In genomic region chr5:94613583-94613982, GRCh38 we compare ENCODE assay signal across 9 cellular contexts. TPM values are rescaled to one million over a fixed set of nuclear protein-coding genes. Genes with fewer than 3 reads are reported as not detected.
A peak's percentile ranks its signal among the peaks of the same experiment; 100 is the strongest.
DNase-seq lines count a peak whose midpoint lies in the region; ATAC-seq and TF ChIP-seq lines count a peak whose summit lies in the region.
"Had no signal": no experiment of that assay in that cellular context is flagged by ENCODE, and none has a peak within 500 bp of the region (broad histone marks: within the 10 kb centered on the region; RNA-seq: fewer than 3 reads in every experiment).

No MANE protein-coding gene starts in this region.

- H3K27me3 ChIP-seq in mesenchymal stem cell (ENCODE audit: control insufficient read depth in 1 of 2, insufficient read depth in 1 of 2, low read length in 2 of 2), result no peaks in the 10 kb centered on the region
- H3K27me3 ChIP-seq in CD8-positive, alpha-beta T cell (ENCODE audit: insufficient read depth, low read length), result no peaks in the 10 kb centered on the region

- no peak overlapping the region for H3K4me3 Mint-ChIP-seq in CD8-positive, alpha-beta T cell

- no peak overlapping the region for H3K4me2 ChIP-seq in mesenchymal stem cell (ENCODE audit: low read length, poor library complexity, severe bottlenecking)

- no peak overlapping the region for H3K14ac ChIP-seq in mesenchymal stem cell (ENCODE audit: low read length in 2 of 2)

- H2BK5ac ChIP-seq in mesenchymal stem cell (ENCODE audit: low read depth, low read length, poor library complexity, severe bottlenecking), result no peak overlapping the region

- no peak overlapping the region for H2BK15ac ChIP-seq in mesenchymal stem cell (ENCODE audit: low read depth, poor library complexity, severe bottlenecking)

- H3K4ac ChIP-seq in mesenchymal stem cell (ENCODE audit: low read depth in 1 of 2, low read length in 2 of 2), result no peak overlapping the region

- POLR2A ChIA-PET in CD8-positive, alpha-beta T cell (lab: Charles Lee), result no interaction called here

- TF ChIP-seq CTCF in astrocyte of the cerebellum (IDR thresholded peaks at IDR 0.05; ENCODE audit: low read depth, low read length, missing control alignments), result peak; percentile 26
- TF ChIP-seq CTCF in CD8-positive, alpha-beta T cell (IDR thresholded peaks at IDR 0.05), result no peak

- no peak for ATAC-seq in CD8-positive, alpha-beta T cell
- ATAC-seq in HG03280 (IDR thresholded peaks at IDR 0.05; ENCODE audit: unreplicated experiment), result no peak
- ATAC-seq in left ventricle myocardium superior, result no peak
- ATAC-seq: mucosa of descending colon had no signal

- H2AK5ac ChIP-seq in mesenchymal stem cell (ENCODE audit: low read length, severe bottlenecking), result no peak overlapping the region

- H3K4me3 ChIP-seq in astrocyte of the cerebellum (ENCODE audit: low read depth, low read length) (no peak overlapping the region), mesenchymal stem cell (ENCODE audit: insufficient read depth in 1 of 2, low read depth in 1 of 2, low read length in 2 of 2) (no peak overlapping the region)
- H3K4me3 ChIP-seq in CD8-positive, alpha-beta T cell (ENCODE audit: low read depth, low read length), result no peak overlapping the region
- H3K4me3 ChIP-seq: mucosa of descending colon had no signal

- H4K91ac ChIP-seq in mesenchymal stem cell (ENCODE audit: low read length), result no peak overlapping the region

- no peaks in the 10 kb centered on the region for H3K4me1 ChIP-seq in mesenchymal stem cell (ENCODE audit: control insufficient read depth, insufficient read depth, low read depth, low read length)
- peaks cover 9% of the 10 kb centered on the region for H3K4me1 ChIP-seq in CD8-positive, alpha-beta T cell (ENCODE audit: insufficient read depth, low read length)

- H2BK120ac ChIP-seq in mesenchymal stem cell (ENCODE audit: low read depth, low read length), result no peak overlapping the region

- H2BK12ac ChIP-seq in mesenchymal stem cell (ENCODE audit: low read length in 2 of 2), result no peak overlapping the region

- in situ Hi-C loops in astrocyte of the cerebellum (cut with HindIII; ENCODE audit: low sequenced_read_pairs), result no loop called here

- CTCF ChIA-PET in CD8-positive, alpha-beta T cell (lab: Charles Lee), result no interaction called here

- H3K79me1 ChIP-seq in mesenchymal stem cell (replicated peaks; ENCODE audit: low read length, poor library complexity, severe bottlenecking), result peaks cover 8% of the 10 kb centered on the region

- no peaks in the 10 kb centered on the region for H3K9me3 ChIP-seq in mesenchymal stem cell (ENCODE audit: control insufficient read depth, low read length)
- no peaks in the 10 kb centered on the region for H3K9me3 ChIP-seq in CD8-positive, alpha-beta T cell (ENCODE audit: low read length)
- H3K9me3 ChIP-seq: mucosa of descending colon had no signal

- H3K23ac ChIP-seq in mesenchymal stem cell (ENCODE audit: low read length in 2 of 2), result no peak overlapping the region

- no peak overlapping the region for H3K27ac ChIP-seq in mesenchymal stem cell (ENCODE audit: low read length, poor library complexity, severe bottlenecking)
- no peak overlapping the region for H3K27ac ChIP-seq in CD8-positive, alpha-beta T cell (ENCODE audit: low read depth, low read length)

- WGBS in mesenchymal stem cell, result no CpG with 5 or more reads among the region's 2 CpGs

- no peak overlapping the region for H3K9ac ChIP-seq in mesenchymal stem cell (ENCODE audit: low read length)

- no peaks in the 10 kb centered on the region for H3K9me3 Mint-ChIP-seq in CD8-positive, alpha-beta T cell

- H3K36me3 ChIP-seq in mesenchymal stem cell (ENCODE audit: control insufficient read depth in 1 of 2, insufficient read depth in 2 of 2, low read depth in 1 of 2, low read length in 2 of 2), result no peaks in the 10 kb centered on the region
- no peaks in the 10 kb centered on the region for H3K36me3 ChIP-seq in CD8-positive, alpha-beta T cell (ENCODE audit: insufficient read depth, low read length)

- DNase-seq in NCI-H82 (lab: John Stamatoyannopoulos, UW), result peak; percentile 37
- DNase-seq in NCI-H82 treated with DMSO at 0.1 percent for 48 hours (lab: John Stamatoyannopoulos, UW; ENCODE audit: unreplicated experiment), result no peak
- DNase-seq in LHCN-M2 (ENCODE audit: low read depth), result peak; percentile 20
- no peak for DNase-seq in astrocyte of the cerebellum (ENCODE audit: low read depth)
- DNase-seq in mesenchymal stem cell, result peak; percentile 29
- no peak for DNase-seq in CD8-positive, alpha-beta T cell
- no peak for DNase-seq in left ventricle myocardium superior

- H3K27ac Mint-ChIP-seq in CD8-positive, alpha-beta T cell, result no peak overlapping the region

- no peak overlapping the region for H3K18ac ChIP-seq in mesenchymal stem cell (ENCODE audit: low read depth in 1 of 2, low read length in 2 of 2)

- peaks cover 6% of the 10 kb centered on the region for H3K36me3 Mint-ChIP-seq in CD8-positive, alpha-beta T cell

- intact Hi-C loops in CD8-positive, alpha-beta T cell (cut with DNase I, micrococcal nuclease), result loop anchor here (2.0 to 10.0 kb wide), 3 partner anchors 241 to 1041 kb away; no protein-coding TSS in a partner anchor
- intact Hi-C loops in left ventricle myocardium superior (cut with micrococcal nuclease), result no loop called here

- peaks cover 29% of the 10 kb centered on the region for H3K4me1 Mint-ChIP-seq in CD8-positive, alpha-beta T cell (ENCODE audit: low read depth)

- H2AFZ ChIP-seq in mesenchymal stem cell (ENCODE audit: low read depth, low read length), result no peak overlapping the region

- no peaks in the 10 kb centered on the region for H3K27me3 Mint-ChIP-seq in CD8-positive, alpha-beta T cell (ENCODE audit: low read depth)

- H4K8ac ChIP-seq in mesenchymal stem cell (ENCODE audit: low read length), result no peak overlapping the region

RNA-seq across cellular contexts. Expression of gene KIAA0825, which starts 4.8 kb away (rescaled TPM):
- total RNA-seq in LHCN-M2 (2014; rRNA removed), result 3.1 and 3.3 TPM in 2 replicates
- polyA plus RNA-seq in LHCN-M2 (2012), result 0.69 TPM
- polyA plus RNA-seq in mesenchymal stem cell (2013, experiment 1 of 2), result 1.0 TPM
- polyA plus RNA-seq in mesenchymal stem cell (2013, experiment 2 of 2), result 1.3 TPM
- 1 to 10 TPM in 1 of 2 experiments, under 1 TPM in 1; 0.89 to 1.0 TPM for total RNA-seq in CD8-positive, alpha-beta T cell
- total RNA-seq in left ventricle myocardium superior, result 2.2 TPM

RNA-seq across cellular contexts. Expression of gene SLF1, which starts 4.9 kb away (rescaled TPM):
- total RNA-seq in LHCN-M2 (2014; rRNA removed), result 12.7 and 15.0 TPM in 2 replicates
- polyA plus RNA-seq in LHCN-M2 (2012), result 1.6 TPM
- polyA plus RNA-seq in mesenchymal stem cell (2013, experiment 1 of 2), result 2.4 TPM
- 2.6 TPM for polyA plus RNA-seq in mesenchymal stem cell (2013, experiment 2 of 2)
- total RNA-seq in CD8-positive, alpha-beta T cell, result 10 to 100 TPM in 1 of 2 experiments, 1 to 10 TPM in 1; 10.0 to 11.1 TPM
- 7.5 TPM for total RNA-seq in left ventricle myocardium superior

Comparison
In these comparisons a context has a peak if more than half of its experiments do, and no peak if none do; other contexts are left out.
1. DNase-seq: peak in NCI-H82 (single experiment), LHCN-M2 (single experiment) and mesenchymal stem cell (single experiment); none in NCI-H82 treated with DMSO at 0.1 percent for 48 hours (single experiment), astrocyte of the cerebellum (single experiment), CD8-positive, alpha-beta T cell (0 of 7) and left ventricle myocardium superior (single experiment).